1 cellular context compared by ENCODE assay signal in genomic region chr17:47208744-47209488, GRCh38.
TF ChIP-seq lines count a peak whose summit lies in the region.

MYL4 (plus strand) TSS chr17:47209348; CDS start chr17:47209423, 75 bp downstream.

TF ChIP-seq in K562, 482 proteins besides CTCF, POLR2A, EP300 and RAD21 (continued from another document and continues in another):
- no peak for TF ChIP-seq CHD7 (IDR thresholded peaks at IDR 0.05; ENCODE audit: low read depth, low read length)
- TF ChIP-seq CEBPG (CRISPR knock-in tag; IDR thresholded peaks at IDR 0.05), result 0 out of 2 replicates have a peak, but pooled peaks have one; percentile 6
- no peak for TF ChIP-seq CEBPG (tag; conservative IDR thresholded peaks at IDR 0.05 in 1 of 2, IDR thresholded peaks at IDR 0.05 in 1 of 2)
- TF ChIP-seq PHTF2 (CRISPR knock-in tag; IDR thresholded peaks at IDR 0.05), result no peak
- TF ChIP-seq CEBPB (tag; IDR thresholded peaks at IDR 0.05), result no peak
- no peak for TF ChIP-seq MCM7 (IDR thresholded peaks at IDR 0.05)
- no peak for TF ChIP-seq SRSF3 (IDR thresholded peaks at IDR 0.05; ENCODE audit: insufficient read depth, low read length)
- no peak for TF ChIP-seq SAFB2 (IDR thresholded peaks at IDR 0.05; ENCODE audit: borderline replicate concordance, low read depth, low read length, severe bottlenecking)
- TF ChIP-seq ZNF184 (CRISPR knock-in tag; IDR thresholded peaks at IDR 0.05), result no peak
- TF ChIP-seq CGGBP1 (CRISPR knock-in tag; IDR thresholded peaks at IDR 0.05), result no peak
- TF ChIP-seq PBX2 (CRISPR knock-in tag; IDR thresholded peaks at IDR 0.05; ENCODE audit: low read depth), result no peak
- no peak for TF ChIP-seq PBX2 (tag; conservative IDR thresholded peaks at IDR 0.05; ENCODE audit: low read depth)
- TF ChIP-seq THRB (CRISPR knock-in tag; conservative IDR thresholded peaks at IDR 0.05), result no peak
- 0 out of 2 replicates have a peak, but pooled peaks have one; percentile 82 for TF ChIP-seq ZNF395 (CRISPR knock-in tag; IDR thresholded peaks at IDR 0.05)
- TF ChIP-seq GTF2A2 (tag; IDR thresholded peaks at IDR 0.05), result no peak
- peak; percentile 44 to 60; a peak in 3 of 4 replicates for TF ChIP-seq MAZ (CRISPR knock-in tag; conservative IDR thresholded peaks at IDR 0.05 in 1 of 2, IDR thresholded peaks at IDR 0.05 in 1 of 2)
- no peak for TF ChIP-seq FOXM1 (IDR thresholded peaks at IDR 0.05; ENCODE audit: low read depth)
- TF ChIP-seq FOXM1 (CRISPR knock-in tag; IDR thresholded peaks at IDR 0.05; ENCODE audit: low read depth), result no peak
- no peak for TF ChIP-seq HMG20B (CRISPR knock-in tag; IDR thresholded peaks at IDR 0.05)
- no peak for TF ChIP-seq HLTF (IDR thresholded peaks at IDR 0.05)
- no peak for TF ChIP-seq CHD1 (IDR thresholded peaks at IDR 0.05; ENCODE audit: low read length)
- TF ChIP-seq ILK (tag; IDR thresholded peaks at IDR 0.05; ENCODE audit: borderline replicate concordance, low read depth), result no peak
- TF ChIP-seq GATAD2A (IDR thresholded peaks at IDR 0.05), result no peak
- no peak for TF ChIP-seq MITF (IDR thresholded peaks at IDR 0.05)
- TF ChIP-seq TCF15 (CRISPR knock-in tag; IDR thresholded peaks at IDR 0.05), result no peak
- no peak for TF ChIP-seq XRCC3 (IDR thresholded peaks at IDR 0.05)
- peak; percentile 55; the same call in 1 of the 2 replicates for TF ChIP-seq ZNF766 (CRISPR knock-in tag; conservative IDR thresholded peaks at IDR 0.05)
- no peak for TF ChIP-seq ZNF512 (tag; IDR thresholded peaks at IDR 0.05)
- TF ChIP-seq POLR2AphosphoS5 (IDR thresholded peaks at IDR 0.05; ENCODE audit: control insufficient read depth, insufficient read depth, low read depth, low read length), result peak; percentile 37
- no peak for TF ChIP-seq HINFP (tag; conservative IDR thresholded peaks at IDR 0.05; ENCODE audit: low read depth)
- no peak for TF ChIP-seq USF2 (CRISPR knock-in tag; IDR thresholded peaks at IDR 0.05)
- TF ChIP-seq BMI1 (IDR thresholded peaks at IDR 0.05; ENCODE audit: low read length), result no peak
- no peak for TF ChIP-seq MYBL2 (IDR thresholded peaks at IDR 0.05; ENCODE audit: low read depth)
- no peak for TF ChIP-seq MYBL2 (CRISPR knock-in tag; IDR thresholded peaks at IDR 0.05; ENCODE audit: borderline replicate concordance)
- no peak for TF ChIP-seq ZNF311 (CRISPR knock-in tag; IDR thresholded peaks at IDR 0.05)
- peak; percentile 56 for TF ChIP-seq TAF1 (IDR thresholded peaks at IDR 0.05; ENCODE audit: control insufficient read depth, extremely low read depth, insufficient read depth, low read length, severe bottlenecking)
- no peak for TF ChIP-seq ELF4 (CRISPR knock-in tag; IDR thresholded peaks at IDR 0.05)
- TF ChIP-seq PYGO2 (tag; IDR thresholded peaks at IDR 0.05), result no peak
- TF ChIP-seq HDAC2 (IDR thresholded peaks at IDR 0.05), result 0 out of 2 replicates have a peak, but pooled peaks have one; percentile 15
